Comparison of ENCODE assay signal across 22 cellular contexts in the genomic region with DNA sequence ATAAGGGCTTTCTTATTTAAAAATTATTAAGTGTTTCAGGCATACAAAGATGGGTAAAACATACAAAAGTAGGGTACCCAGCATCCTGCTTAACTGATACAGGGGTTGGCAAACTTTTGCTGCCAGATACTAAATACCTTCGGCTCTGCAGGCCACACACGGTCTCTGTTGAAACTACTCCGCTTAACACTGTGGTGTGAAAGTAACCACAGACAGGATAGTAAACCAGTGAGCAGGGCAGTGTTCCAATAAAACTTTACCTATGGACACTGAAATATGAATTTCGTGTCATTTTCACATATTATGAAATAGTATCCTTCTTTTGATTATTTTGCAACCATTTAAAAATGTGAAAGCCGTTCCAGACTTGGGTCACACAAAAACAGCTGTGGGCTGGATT.
"Had no signal": no experiment of that assay in that cellular context is flagged by ENCODE, and none has a peak within 500 bp of the region (broad histone marks: within the 10 kb centered on the region; RNA-seq: fewer than 3 reads in every experiment).

No MANE protein-coding gene starts in this region.

- H3K27ac Mint-ChIP-seq: activated CD4-positive, alpha-beta T cell treated with anti-CD3 and anti-CD28 coated beads for 36 hours; activated CD8-positive, alpha-beta memory T cell treated with anti-CD3 and anti-CD28 coated beads, Interleukin-2, amount 10 ng/mL, durations not matched to agents 7 days and 5 days; activated CD8-positive, alpha-beta T cell treated with anti-CD3 and anti-CD28 coated beads, Interleukin-2, amount 10 ng/mL, durations not matched to agents 7 days and 5 days; activated naive CD8-positive, alpha-beta T cell treated with anti-CD3 and anti-CD28 coated beads, Interleukin-2, amount 10 ng/mL, durations not matched to agents 7 days and 5 days; activated T-helper 2 cell treated with anti-CD3 and anti-CD28 coated beads, Interferon-gamma antibody, Interleukin-2, Interleukin-4, amounts not matched to agents 10 μg/mL and 5 μg/mL and 100 μg/mL, durations not matched to agents 14 hours and 24 hours and 36 hours; memory B cell; natural killer cell; neural progenitor cell had no signal

- H3K4me1 Mint-ChIP-seq: memory B cell, natural killer cell had no signal

- H2AFZ ChIP-seq: neural progenitor cell, parathyroid adenoma had no signal

- H3K4me3 ChIP-seq: esophagus muscularis mucosa, heart right ventricle, neural progenitor cell, psoas muscle, transverse colon had no signal

- H3K36me3 ChIP-seq: esophagus muscularis mucosa, heart right ventricle, neural progenitor cell, transverse colon had no signal

- H3K27me3 ChIP-seq: esophagus muscularis mucosa had no signal

- H3K27ac ChIP-seq: heart right ventricle, neural progenitor cell, parathyroid adenoma, psoas muscle, transverse colon had no signal

- H3K9me3 ChIP-seq: psoas muscle had no signal

- H3K4me2 ChIP-seq: neural progenitor cell had no signal

- H3K4me1 ChIP-seq: heart right ventricle, psoas muscle had no signal

- ATAC-seq: activated CD4-positive, alpha-beta T cell treated with anti-CD3 and anti-CD28 coated beads for 36 hours; activated CD8-positive, alpha-beta memory T cell treated with anti-CD3 and anti-CD28 coated beads, Interleukin-2, amount 10 ng/mL, durations not matched to agents 7 days and 5 days; activated CD8-positive, alpha-beta T cell treated with anti-CD3 and anti-CD28 coated beads, Interleukin-2, amount 10 ng/mL, durations not matched to agents 7 days and 5 days; heart right ventricle; natural killer cell; psoas muscle had no signal

- DNase-seq: activated CD4-positive, alpha-beta T cell treated with anti-CD3 and anti-CD28 coated beads for 36 hours; activated CD4-positive, CD25-positive, alpha-beta regulatory T cell; activated CD8-positive, alpha-beta memory T cell treated with anti-CD3 and anti-CD28 coated beads, Interleukin-2, amount 10 ng/mL, durations not matched to agents 7 days and 5 days; activated CD8-positive, alpha-beta T cell treated with anti-CD3 and anti-CD28 coated beads, Interleukin-2, amount 10 ng/mL, durations not matched to agents 7 days and 5 days; activated naive CD4-positive, alpha-beta T cell treated with Interleukin-2 at 50 U/mL for 16 hours; activated naive CD8-positive, alpha-beta T cell treated with anti-CD3 and anti-CD28 coated beads, Interleukin-2, amount 10 ng/mL, durations not matched to agents 7 days and 5 days; activated T-cell treated with anti-CD3 and anti-CD28 coated beads, Interleukin-2, amount 50 U/mL, for 48 hours; amygdala; central memory CD4-positive, alpha-beta T cell; foreskin melanocyte; heart right ventricle; midbrain; natural killer cell; occipital lobe; psoas muscle; stimulated activated naive CD4-positive, alpha-beta T cell; transverse colon had no signal

- H3K4me3 Mint-ChIP-seq: activated CD4-positive, alpha-beta T cell treated with anti-CD3 and anti-CD28 coated beads for 36 hours; activated CD8-positive, alpha-beta memory T cell treated with anti-CD3 and anti-CD28 coated beads, Interleukin-2, amount 10 ng/mL, durations not matched to agents 7 days and 5 days; activated CD8-positive, alpha-beta T cell treated with anti-CD3 and anti-CD28 coated beads, Interleukin-2, amount 10 ng/mL, durations not matched to agents 7 days and 5 days; activated naive CD8-positive, alpha-beta T cell treated with anti-CD3 and anti-CD28 coated beads, Interleukin-2, amount 10 ng/mL, durations not matched to agents 7 days and 5 days; memory B cell; natural killer cell; neural progenitor cell had no signal

- H3K9ac ChIP-seq: neural progenitor cell, parathyroid adenoma had no signal
